ENCODE assay signal across 19 cellular contexts in the genomic region with DNA sequence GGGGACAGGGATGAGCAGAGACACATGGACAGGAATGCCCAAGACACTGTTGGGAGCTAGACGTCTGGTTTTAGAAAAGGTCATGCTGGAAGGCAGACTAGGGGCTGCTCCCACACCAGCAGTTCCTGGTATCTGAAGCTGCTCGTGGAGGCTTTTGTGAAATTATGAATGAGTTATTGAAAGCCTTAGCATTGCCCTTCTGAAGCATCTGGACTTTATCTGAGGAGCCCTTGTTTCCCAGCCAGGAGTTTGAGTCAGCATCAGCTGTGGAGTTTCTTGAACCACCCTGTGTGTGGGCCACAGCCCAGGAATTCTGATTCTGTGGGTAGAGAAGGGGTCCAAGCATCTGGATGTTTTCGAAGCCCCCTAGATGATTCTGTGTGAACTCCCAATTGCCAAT.
A peak's percentile ranks its signal among the peaks of the same experiment; 100 is the strongest.
DNase-seq lines count a peak whose midpoint lies in the region; ATAC-seq and TF ChIP-seq lines count a peak whose summit lies in the region.
"Had no signal": no experiment of that assay in that cellular context is flagged by ENCODE, and none has a peak within 500 bp of the region (broad histone marks: within the 10 kb centered on the region; RNA-seq: fewer than 3 reads in every experiment).

No MANE protein-coding gene starts in this region.

- H3K36me3 ChIP-seq in adipocyte (ENCODE audit: control insufficient read depth, insufficient read depth, low read length, severe bottlenecking) (peaks cover 4% of the 10 kb centered on the region), stomach (peaks cover 0 to 5% (median 0%) of the 10 kb centered on the region in 4 donors), body of pancreas (replicated peaks in 1 of 2; ENCODE audit: insufficient read depth in 1 of 2, low read depth in 2 of 2) (no peaks in the 10 kb centered on the region)
- H3K36me3 ChIP-seq: adrenal gland had no signal

- intact Hi-C loops in stomach (cut with DNase I; ENCODE audit: low total_unique reads) (no loop called here), body of pancreas (cut with DNase I) (no loop called here)

- WGBS in stomach, 5 donors, result 34 to 60% (median 53%) methylated on average over 3 of the region's 3 CpGs
- 50 to 66% methylated on average over 3 of the region's 3 CpGs for whole genome bisulfite sequencing in body of pancreas, 2 donors

- H3K27ac ChIP-seq in stomach, result no peak overlapping the region
- H3K27ac ChIP-seq in body of pancreas, result no peak overlapping the region
- H3K27ac ChIP-seq: adrenal gland had no signal

- H3K4me1 ChIP-seq in adipocyte (ENCODE audit: control insufficient read depth, insufficient read depth, low read length), result peaks cover 12% of the 10 kb centered on the region
- peaks cover 0 to 9% (median 5%) of the 10 kb centered on the region in 4 donors for H3K4me1 ChIP-seq in stomach
- H3K4me1 ChIP-seq in body of pancreas, result no peaks in the 10 kb centered on the region

- peak; percentile 76 for DNase-seq in AG20443 (ENCODE audit: low spot score)
- DNase-seq in adipocyte (ENCODE audit: low read depth), result peak; percentile 65
- peak; percentile 93 for DNase-seq in foreskin melanocyte
- peak; percentile 14 for DNase-seq in occipital lobe (lab: John Stamatoyannopoulos, UW)
- no peak for DNase-seq in stomach
- DNase-seq in NCI-H1048 (lab: John Stamatoyannopoulos, UW), result no peak
- no peak for DNase-seq in SKM-1 (lab: John Stamatoyannopoulos, UW; ENCODE audit: unreplicated experiment)
- no peak for DNase-seq in body of pancreas
- DNase-seq: activated CD4-positive, CD25-positive, alpha-beta regulatory T cell; DMS 273 treated with DMSO at 0.1 percent for 48 hours; GF-D8; mammary epithelial cell; NCI-H187; NCI-H446 treated with DMSO at 0.1 percent for 48 hours; nephron progenitor cell; retina; T-helper 2 cell had no signal

- no peak for ATAC-seq in body of pancreas
- ATAC-seq: HepG2 had no signal

- H3K9ac ChIP-seq in adipocyte (ENCODE audit: low read length), result no peak overlapping the region

- no peak for TF ChIP-seq CTCF in stomach (IDR thresholded peaks at IDR 0.05)
- no peak for TF ChIP-seq CTCF in body of pancreas (IDR thresholded peaks at IDR 0.05)

- no peak overlapping the region for H3K4me3 ChIP-seq in adipocyte (ENCODE audit: low read length)
- no peak overlapping the region for H3K4me3 ChIP-seq in stomach
- no peak overlapping the region for H3K4me3 ChIP-seq in body of pancreas
- H3K4me3 ChIP-seq: adrenal gland had no signal

- H3K9me3 ChIP-seq in adipocyte (ENCODE audit: control insufficient read depth, low read length) (no peaks in the 10 kb centered on the region), stomach (no peaks in the 10 kb centered on the region), body of pancreas (no peaks in the 10 kb centered on the region)
- H3K9me3 ChIP-seq: adrenal gland had no signal

- TF ChIP-seq POLR2A in stomach (IDR thresholded peaks at IDR 0.05), result no peak
- no peak for TF ChIP-seq POLR2A in body of pancreas (IDR thresholded peaks at IDR 0.05)

- TF ChIP-seq EP300 in stomach (IDR thresholded peaks at IDR 0.05), result no peak

- H3K27me3 ChIP-seq in adipocyte (replicated peaks; ENCODE audit: control insufficient read depth, insufficient read depth, low read length) (peaks cover 3% of the 10 kb centered on the region), stomach (no peaks in the 10 kb centered on the region), body of pancreas (no peaks in the 10 kb centered on the region)
- H3K27me3 ChIP-seq: adrenal gland had no signal

Comparison
In these comparisons a context has a peak if more than half of its experiments do, and no peak if none do; other contexts are left out.
1. DNase-seq: peak in AG20443 (single experiment), adipocyte (single experiment), foreskin melanocyte (single experiment) and occipital lobe (single experiment); none in stomach (single experiment), NCI-H1048 (single experiment), SKM-1 (single experiment) and body of pancreas (0 of 4).